9 cellular contexts compared by ENCODE assay signal in the genomic region with DNA sequence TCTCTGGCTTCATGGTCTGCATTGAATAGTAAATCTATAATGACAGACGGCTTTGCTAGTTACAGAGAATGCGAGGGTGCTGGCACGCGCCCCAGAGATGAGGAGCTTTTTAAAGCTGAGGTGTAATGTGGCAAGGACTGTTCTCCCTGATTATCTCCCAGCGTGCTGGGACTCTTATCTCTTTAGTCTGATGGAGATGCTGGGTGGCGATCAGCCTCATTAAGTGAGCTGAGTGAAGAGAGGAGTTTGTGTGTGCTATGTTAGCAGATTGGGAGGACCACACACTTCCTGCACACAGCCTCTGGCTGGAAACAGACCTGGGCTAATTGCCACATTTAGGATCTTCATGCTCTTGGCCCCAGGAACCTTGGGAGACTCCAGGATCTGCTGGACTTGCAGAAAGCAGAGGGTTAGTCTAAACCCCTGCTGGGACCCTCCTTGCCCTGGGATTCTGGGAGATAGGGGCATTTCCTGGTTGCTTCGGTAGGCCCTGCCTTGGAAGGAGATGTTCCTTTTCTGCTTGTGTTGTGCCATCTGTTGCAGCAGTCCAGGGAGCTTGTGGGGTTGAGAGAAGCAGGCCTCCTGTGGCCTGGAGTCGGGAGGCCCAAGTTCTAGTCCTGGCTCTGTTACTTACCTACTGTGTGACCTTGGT. TPM values are rescaled to one million over a fixed set of nuclear protein-coding genes. Genes with fewer than 3 reads are reported as not detected.
DNase-seq lines count a peak whose midpoint lies in the region; ATAC-seq and TF ChIP-seq lines count a peak whose summit lies in the region.
"Had no signal": no experiment of that assay in that cellular context is flagged by ENCODE, and none has a peak within 500 bp of the region (broad histone marks: within the 10 kb centered on the region; RNA-seq: fewer than 3 reads in every experiment).

No MANE protein-coding gene starts in this region.

- peaks cover 25% of the 10 kb centered on the region for H3K4me1 Mint-ChIP-seq in activated T-helper 17 cell treated with anti-CD3 and anti-CD28 coated beads, Interleukin-2, amount 50 U/mL, for 72 hours

- H3K36me3 Mint-ChIP-seq in activated T-helper 17 cell treated with anti-CD3 and anti-CD28 coated beads, Interleukin-2, amount 50 U/mL, for 72 hours (ENCODE audit: low read depth), result no peaks in the 10 kb centered on the region

- no peak overlapping the region for H3K27ac ChIP-seq in parathyroid adenoma

- peak overlapping the region; percentile 45 for H3K4me2 ChIP-seq in parathyroid adenoma (ENCODE audit: low read length)

- no peak overlapping the region for H3K4me3 Mint-ChIP-seq in activated T-helper 17 cell treated with anti-CD3 and anti-CD28 coated beads, Interleukin-2, amount 50 U/mL, for 72 hours
- H3K4me3 Mint-ChIP-seq: H9 had no signal

- no peak for TF ChIP-seq CTCF in parathyroid adenoma (IDR thresholded peaks at IDR 0.05)

- DNase-seq in Jurkat, Clone E6-1 (ENCODE audit: low read depth, low spot score), result peak; percentile 43
- no peak for DNase-seq in SHP77 treated with DMSO at 0.1 percent for 48 hours (lab: John Stamatoyannopoulos, UW)
- DNase-seq: H9 had no signal

- no peaks in the 10 kb centered on the region for H3K9me3 Mint-ChIP-seq in activated T-helper 17 cell treated with anti-CD3 and anti-CD28 coated beads, Interleukin-2, amount 50 U/mL, for 72 hours
- H3K9me3 Mint-ChIP-seq: H9 had no signal

- peaks cover 17% of the 10 kb centered on the region for H3K79me2 ChIP-seq in parathyroid adenoma

- no peak overlapping the region for H3K4me3 ChIP-seq in Jurkat, Clone E6-1 (ENCODE audit: low read length)
- H3K4me3 ChIP-seq in parathyroid adenoma (ENCODE audit: low read depth, low read length), result peak overlapping the region; percentile 35

- H3K27me3 Mint-ChIP-seq in activated T-helper 17 cell treated with anti-CD3 and anti-CD28 coated beads, Interleukin-2, amount 50 U/mL, for 72 hours, result no peaks in the 10 kb centered on the region

- peaks cover 25% of the 10 kb centered on the region for H3K4me1 ChIP-seq in parathyroid adenoma

- ATAC-seq in GM18868 (IDR thresholded peaks at IDR 0.05; ENCODE audit: unreplicated experiment) (peak; percentile 21), GM18861 (IDR thresholded peaks at IDR 0.05; ENCODE audit: unreplicated experiment) (no peak), GM19351 (IDR thresholded peaks at IDR 0.05; ENCODE audit: unreplicated experiment) (no peak), HG03175 (IDR thresholded peaks at IDR 0.05; ENCODE audit: unreplicated experiment) (no peak)
- ATAC-seq in activated T-helper 17 cell treated with anti-CD3 and anti-CD28 coated beads, Interleukin-2, amount 50 U/mL, for 72 hours (replicated peaks), result no peak

- H3K27me3 ChIP-seq in parathyroid adenoma (ENCODE audit: control insufficient read depth, insufficient read depth, low read length), result no peaks in the 10 kb centered on the region

- H2AFZ ChIP-seq in parathyroid adenoma, result no peak overlapping the region

- H3K9me3 ChIP-seq in parathyroid adenoma (ENCODE audit: control insufficient read depth, low read length), result no peaks in the 10 kb centered on the region

- H3K27ac Mint-ChIP-seq in activated T-helper 17 cell treated with anti-CD3 and anti-CD28 coated beads, Interleukin-2, amount 50 U/mL, for 72 hours, result peak overlapping the region; percentile 15

- H3K9ac ChIP-seq in parathyroid adenoma, result no peak overlapping the region

- no peaks in the 10 kb centered on the region for H3K36me3 ChIP-seq in parathyroid adenoma (ENCODE audit: control insufficient read depth, insufficient read depth, low read length)

RNA-seq across cellular contexts. Expression of a gene that starts 15.0 kb away (rescaled TPM):
- 32.1 TPM for polyA plus RNA-seq in Jurkat, Clone E6-1 (2012; ENCODE audit: insufficient read depth, insufficient read length)
- 10 to 100 TPM in 1 of 2 donors, 1 to 10 TPM in 1; 8.4 to 19.2 TPM for total RNA-seq in activated T-helper 17 cell treated with anti-CD3 and anti-CD28 coated beads, Interleukin-2, amount 50 U/mL, for 72 hours

RNA-seq across cellular contexts. Expression of a gene that starts 54.3 kb away (rescaled TPM):
- polyA plus RNA-seq in Jurkat, Clone E6-1 (2012; ENCODE audit: insufficient read depth, insufficient read length), result not detected
- total RNA-seq in activated T-helper 17 cell treated with anti-CD3 and anti-CD28 coated beads, Interleukin-2, amount 50 U/mL, for 72 hours, result under 1 TPM in 1 of 2 donors, not detected in 1; 0.40 TPM
